Comparison of ENCODE assay signal across 8 cellular contexts in genomic region chr10:43409385-43410109, GRCh38. TPM values are rescaled to one million over a fixed set of nuclear protein-coding genes. Genes with fewer than 3 reads are reported as not detected.
DNase-seq lines count a peak whose midpoint lies in the region; ATAC-seq and TF ChIP-seq lines count a peak whose summit lies in the region.

No MANE protein-coding gene starts in this region.

- H3K36me3 ChIP-seq in CD4-positive, CD25-positive, alpha-beta regulatory T cell (ENCODE audit: control insufficient read depth, insufficient read depth, low read length): no peaks in the 10 kb centered on the region
- no peaks in the 10 kb centered on the region for H3K36me3 ChIP-seq in HUES6 (ENCODE audit: control insufficient read depth, insufficient read depth, low read length)

- H3K9me3 ChIP-seq in CD4-positive, CD25-positive, alpha-beta regulatory T cell (ENCODE audit: control insufficient read depth in 2 of 2, low read length in 2 of 2): no peaks in the 10 kb centered on the region
- H3K9me3 ChIP-seq in HUES6 (ENCODE audit: control insufficient read depth, insufficient read depth, low read depth, low read length): no peaks in the 10 kb centered on the region

- peak; percentile 57 to 83 (median 70) for DNase-seq in CD4-positive, CD25-positive, alpha-beta regulatory T cell
- DNase-seq in activated CD4-positive, alpha-beta T cell treated with anti-CD3 and anti-CD28 coated beads, Interleukin-2, amount 50 U/mL, for 24 hours (ENCODE audit: low read depth in 1 of 2, low spot score in 1 of 2): peak; percentile 44 to 55
- peak; percentile 68 to 69 (median 69) for DNase-seq in effector memory CD8-positive, alpha-beta T cell
- DNase-seq in natural killer cell (peak; percentile 58), HCEC 1CT (no peak)

- intact Hi-C loops in natural killer cell (cut with micrococcal nuclease): loop anchor here (2.0 to 5.0 kb wide), 3 partner anchors 27 to 272 kb away; partner anchors contain the start of genes CSGALNACT2, ZNF239 and ZNF487

- peak overlapping the region; percentile 81 for H3K4me3 ChIP-seq in CD4-positive, CD25-positive, alpha-beta regulatory T cell (ENCODE audit: low read depth, low read length)
- peak overlapping the region; percentile 72 for H3K4me3 ChIP-seq in HUES6 (ENCODE audit: low read depth, low read length)

- H3K36me3 Mint-ChIP-seq in CD4-positive, CD25-positive, alpha-beta regulatory T cell: peaks cover 4% of the 10 kb centered on the region
- H3K36me3 Mint-ChIP-seq in effector memory CD8-positive, alpha-beta T cell (ENCODE audit: insufficient read depth): peaks cover 60% of the 10 kb centered on the region
- no peaks in the 10 kb centered on the region for H3K36me3 Mint-ChIP-seq in natural killer cell

- no peaks in the 10 kb centered on the region for H3K27me3 ChIP-seq in CD4-positive, CD25-positive, alpha-beta regulatory T cell (ENCODE audit: control insufficient read depth, insufficient read depth, low read length)
- H3K27me3 ChIP-seq in HUES6 (ENCODE audit: control insufficient read depth, insufficient read depth, low read length): no peaks in the 10 kb centered on the region

- H3K9me3 Mint-ChIP-seq in CD4-positive, CD25-positive, alpha-beta regulatory T cell: no peaks in the 10 kb centered on the region
- no peaks in the 10 kb centered on the region for H3K9me3 Mint-ChIP-seq in effector memory CD8-positive, alpha-beta T cell
- H3K9me3 Mint-ChIP-seq in natural killer cell: no peaks in the 10 kb centered on the region

- TF ChIP-seq CTCF in natural killer cell (IDR thresholded peaks at IDR 0.05): no peak

- H3K4me3 Mint-ChIP-seq in CD4-positive, CD25-positive, alpha-beta regulatory T cell: peak overlapping the region; percentile 97 to 100 (median 99)
- peak overlapping the region; percentile 86 to 97 for H3K4me3 Mint-ChIP-seq in effector memory CD8-positive, alpha-beta T cell
- H3K4me3 Mint-ChIP-seq in natural killer cell: peak overlapping the region; percentile 99

- peaks cover 30% of the 10 kb centered on the region for H3K4me1 ChIP-seq in CD4-positive, CD25-positive, alpha-beta regulatory T cell (ENCODE audit: control insufficient read depth, insufficient read depth, low read length, poor library complexity, severe bottlenecking)
- peaks cover 12% of the 10 kb centered on the region for H3K4me1 ChIP-seq in HUES6 (ENCODE audit: control insufficient read depth, insufficient read depth, low read length)

- H3K27ac ChIP-seq in CD4-positive, CD25-positive, alpha-beta regulatory T cell (ENCODE audit: insufficient read depth, low read length, poor library complexity, severe bottlenecking): peak overlapping the region; percentile 100
- H3K27ac ChIP-seq in HUES6 (ENCODE audit: low read depth, low read length): peak overlapping the region; percentile 15; the same call in 1 of the 2 replicates
- peak overlapping the region; percentile 96 for H3K27ac ChIP-seq in temporal lobe (ENCODE audit: low read depth, low read length)

- peak overlapping the region; percentile 79 for H3K9ac ChIP-seq in HUES6 (ENCODE audit: low read length)

- H3K4me1 Mint-ChIP-seq in CD4-positive, CD25-positive, alpha-beta regulatory T cell: peaks cover 8 to 28% (median 12%) of the 10 kb centered on the region in 4 donors
- peaks cover 25 to 27% of the 10 kb centered on the region in 2 donors for H3K4me1 Mint-ChIP-seq in effector memory CD8-positive, alpha-beta T cell (ENCODE audit: low read depth in 2 of 2)
- H3K4me1 Mint-ChIP-seq in natural killer cell: peaks cover 27 to 35% of the 10 kb centered on the region in 2 donors

- peak overlapping the region; percentile 97 to 99 (median 97) for H3K27ac Mint-ChIP-seq in CD4-positive, CD25-positive, alpha-beta regulatory T cell
- peak overlapping the region; percentile 99 to 100 for H3K27ac Mint-ChIP-seq in effector memory CD8-positive, alpha-beta T cell
- peak overlapping the region; percentile 99 for H3K27ac Mint-ChIP-seq in natural killer cell

- peaks cover 4% of the 10 kb centered on the region for H3K27me3 Mint-ChIP-seq in CD4-positive, CD25-positive, alpha-beta regulatory T cell
- H3K27me3 Mint-ChIP-seq in effector memory CD8-positive, alpha-beta T cell: no peaks in the 10 kb centered on the region
- no peaks in the 10 kb centered on the region for H3K27me3 Mint-ChIP-seq in natural killer cell (ENCODE audit: low read depth in 2 of 2)

- peak in 1 of 2 donors; percentile 4 for ATAC-seq in CD4-positive, CD25-positive, alpha-beta regulatory T cell (ENCODE audit: low read depth in 2 of 2)
- peak; percentile 22 for ATAC-seq in effector memory CD8-positive, alpha-beta T cell (replicated peaks)
- ATAC-seq in natural killer cell (peak in 2 of 3 donors; percentile 3 to 6), GM21529 (IDR thresholded peaks at IDR 0.05; ENCODE audit: unreplicated experiment) (no peak)

RNA-seq across cellular contexts. Expression of gene HNRNPF, which starts 0.6 kb away (rescaled TPM):
- total RNA-seq in CD4-positive, CD25-positive, alpha-beta regulatory T cell: 143 TPM
- polyA plus RNA-seq in CD4-positive, CD25-positive, alpha-beta regulatory T cell: 100 to 1,000 TPM; 293 to 350 (median 323) TPM
- total RNA-seq in natural killer cell (100 to 1,000 TPM; 122 to 160 (median 125) TPM), temporal lobe (63.4 TPM)

RNA-seq across cellular contexts. Expression of gene ZNF487, which starts 27.4 kb away (rescaled TPM):
- 6.2 TPM for total RNA-seq in CD4-positive, CD25-positive, alpha-beta regulatory T cell
- 1 to 10 TPM; 2.5 to 6.5 (median 4.2) TPM for polyA plus RNA-seq in CD4-positive, CD25-positive, alpha-beta regulatory T cell
- total RNA-seq in natural killer cell (10 to 100 TPM; 19.1 to 30.8 (median 22.8) TPM), temporal lobe (12.5 TPM)

RNA-seq across cellular contexts. Expression of gene FXYD4, which starts 38.1 kb away (rescaled TPM):
- not detected for total RNA-seq in CD4-positive, CD25-positive, alpha-beta regulatory T cell
- polyA plus RNA-seq in CD4-positive, CD25-positive, alpha-beta regulatory T cell: not detected
- total RNA-seq in natural killer cell (not detected), temporal lobe (not detected)

Comparison
In these comparisons a context has a peak if more than half of its experiments do, and no peak if none do; other contexts are left out.
1. H3K27ac ChIP-seq: peak in every context shown above with its lines; median percentile 100 in CD4-positive, CD25-positive, alpha-beta regulatory T cell; 96 in temporal lobe; 15 in HUES6.